1 cellular context compared by ENCODE assay signal in the genomic region with DNA sequence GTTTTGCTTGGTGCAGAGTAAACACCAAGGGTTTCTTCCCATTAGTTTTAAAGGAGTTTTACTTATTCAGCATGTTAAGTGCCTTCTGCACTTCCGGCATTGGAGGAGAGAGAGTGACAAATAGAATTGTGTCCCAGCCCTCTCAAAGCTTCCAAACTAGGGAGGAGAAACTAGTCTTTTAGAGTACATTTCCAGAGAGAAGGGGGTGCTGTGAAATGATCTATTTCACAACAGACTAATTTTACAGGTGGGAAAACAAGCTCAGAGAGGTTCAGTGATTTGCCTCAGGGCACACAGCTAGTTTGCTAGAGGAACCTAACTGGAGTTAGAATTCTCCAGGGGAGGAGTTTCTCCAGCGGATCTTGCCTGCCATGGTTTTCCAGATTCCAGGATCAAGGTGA.
TF ChIP-seq lines count a peak whose summit lies in the region.

No MANE protein-coding gene starts in this region.

TF ChIP-seq in SK-N-SH, 30 proteins besides CTCF, POLR2A, EP300 and RAD21 (continued from another document):
- TF ChIP-seq MEF2A (IDR thresholded peaks at IDR 0.05; ENCODE audit: borderline replicate concordance, low read depth) (no peak), GABPA (IDR thresholded peaks at IDR 0.05; ENCODE audit: low read depth) (no peak)
